In genomic region chr14:52049271-52049670, GRCh38 we compare ENCODE assay signal across 22 cellular contexts. TPM values are rescaled to one million over a fixed set of nuclear protein-coding genes. Genes with fewer than 3 reads are reported as not detected.
"Had no signal": no experiment of that assay in that cellular context is flagged by ENCODE, and none has a peak within 500 bp of the region (broad histone marks: within the 10 kb centered on the region; RNA-seq: fewer than 3 reads in every experiment).

No MANE protein-coding gene starts in this region.

- H3K9ac ChIP-seq: parathyroid adenoma had no signal

- H3K4me3 ChIP-seq: adrenal gland, body of pancreas, psoas muscle, spleen, thoracic aorta, upper lobe of left lung had no signal

- ATAC-seq: activated CD4-positive, alpha-beta T cell treated with anti-CD3 and anti-CD28 coated beads for 36 hours; activated T-cell treated with anti-CD3 and anti-CD28 coated beads, Interleukin-2, amount 50 U/mL, for 72 hours; body of pancreas; effector memory CD8-positive, alpha-beta T cell; psoas muscle; T-cell had no signal

- DNase-seq: activated CD4-positive, alpha-beta T cell treated with anti-CD3 and anti-CD28 coated beads for 36 hours; activated CD4-positive, alpha-beta T cell treated with anti-CD3 and anti-CD28 coated beads, Interleukin-2, amount 50 U/mL, for 4 hours; activated CD4-positive, CD25-positive, alpha-beta regulatory T cell; activated effector memory CD4-positive, alpha-beta T cell treated with Interleukin-2 at 50 U/mL for 16 hours; activated naive CD4-positive, alpha-beta T cell treated with Interleukin-2 at 50 U/mL for 16 hours; activated T-cell treated with anti-CD3 and anti-CD28 coated beads for 4 hours; activated T-cell treated with anti-CD3 and anti-CD28 coated beads, Interleukin-2, amount 50 U/mL, for 72 hours; adrenal gland; body of pancreas; cortex of kidney; effector memory CD8-positive, alpha-beta T cell; erythroblast; mammary epithelial cell; nephron progenitor cell; spleen; stimulated activated naive CD4-positive, alpha-beta T cell; T-cell had no signal

- H2AFZ ChIP-seq: parathyroid adenoma had no signal

- H3K36me3 ChIP-seq: adrenal gland, neutrophil, spleen, thoracic aorta, upper lobe of left lung had no signal

- H3K27me3 ChIP-seq: adrenal gland, body of pancreas, spleen, upper lobe of left lung had no signal

- H3K27ac ChIP-seq: body of pancreas, neutrophil, parathyroid adenoma, psoas muscle, spleen, thoracic aorta, upper lobe of left lung had no signal

- H3K9me3 ChIP-seq: adrenal gland, body of pancreas, neutrophil, psoas muscle, spleen, thoracic aorta, upper lobe of left lung had no signal

RNA-seq across cellular contexts. Expression of gene NID2, which starts 19.6 kb away (rescaled TPM):
- total RNA-seq: activated CD4-positive, alpha-beta T cell treated with anti-CD3 and anti-CD28 coated beads for 36 hours had no signal
